ENCODE assay signal across 1 cellular context in genomic region chr15:85010472-85011209, GRCh38.
TF ChIP-seq lines count a peak whose summit lies in the region.

No MANE protein-coding gene starts in this region.

TF ChIP-seq in HepG2, 621 proteins besides CTCF, POLR2A, EP300 and RAD21 (continued from another document):
- no peak for TF ChIP-seq ZHX2 (IDR thresholded peaks at IDR 0.05; ENCODE audit: low read depth)
- no peak for TF ChIP-seq ZHX2 (CRISPR knock-in tag; IDR thresholded peaks at IDR 0.05; ENCODE audit: borderline replicate concordance)
